In the genomic region with DNA sequence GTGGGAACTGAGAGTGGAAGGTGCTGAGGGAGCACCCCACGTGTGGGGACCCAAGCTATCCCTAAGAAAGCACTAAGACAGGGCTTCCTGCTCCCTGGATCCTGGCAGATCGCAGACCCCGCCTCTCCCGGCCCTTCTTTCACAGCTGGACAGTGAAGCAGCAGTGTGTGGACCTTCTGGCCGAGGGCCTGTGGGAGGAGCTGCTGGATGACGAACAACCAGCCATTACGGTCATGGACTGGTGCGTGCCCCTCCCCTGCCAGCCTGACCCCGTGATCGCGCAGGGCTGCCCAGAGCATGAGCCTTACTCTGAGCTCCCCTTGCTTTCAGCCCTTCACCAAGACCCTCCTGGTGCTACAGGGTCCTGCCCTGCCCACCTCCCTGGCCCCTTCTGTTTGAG, we compare ENCODE assay signal across 2 cellular contexts.
TF ChIP-seq lines count a peak whose summit lies in the region.

No MANE protein-coding gene starts in this region.

TF ChIP-seq in endothelial cell of umbilical vein, 7 proteins besides CTCF, POLR2A, EP300 and RAD21:
- TF ChIP-seq JUN (IDR thresholded peaks at IDR 0.05; ENCODE audit: borderline replicate concordance, insufficient read depth, insufficient read length, low read depth): no peak
- no peak for TF ChIP-seq MYC (IDR thresholded peaks at IDR 0.05; ENCODE audit: low read depth, low read length)
- TF ChIP-seq GATA2 (IDR thresholded peaks at IDR 0.05; ENCODE audit: insufficient read depth, insufficient read length, low read depth, low read length): no peak
- TF ChIP-seq FOS (IDR thresholded peaks at IDR 0.05; ENCODE audit: borderline replicate concordance, insufficient read depth, low read length): no peak
- TF ChIP-seq EZH2 (IDR thresholded peaks at IDR 0.05; ENCODE audit: borderline replicate concordance, low read depth, low read length, severe bottlenecking): no peak
- TF ChIP-seq POLR2AphosphoS5 (IDR thresholded peaks at IDR 0.05; ENCODE audit: insufficient read depth, low read depth, low read length): no peak
- TF ChIP-seq, protein P1, sequence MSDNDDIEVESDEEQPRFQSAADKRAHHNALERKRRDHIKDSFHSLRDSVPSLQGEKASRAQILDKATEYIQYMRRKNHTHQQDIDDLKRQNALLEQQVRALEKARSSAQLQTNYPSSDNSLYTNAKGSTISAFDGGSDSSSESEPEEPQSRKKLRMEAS (IDR thresholded peaks at IDR 0.05; ENCODE audit: insufficient read depth, insufficient read length): no peak

TF ChIP-seq in HepG2, 621 proteins besides CTCF, POLR2A, EP300 and RAD21:
- TF ChIP-seq, protein P2, sequence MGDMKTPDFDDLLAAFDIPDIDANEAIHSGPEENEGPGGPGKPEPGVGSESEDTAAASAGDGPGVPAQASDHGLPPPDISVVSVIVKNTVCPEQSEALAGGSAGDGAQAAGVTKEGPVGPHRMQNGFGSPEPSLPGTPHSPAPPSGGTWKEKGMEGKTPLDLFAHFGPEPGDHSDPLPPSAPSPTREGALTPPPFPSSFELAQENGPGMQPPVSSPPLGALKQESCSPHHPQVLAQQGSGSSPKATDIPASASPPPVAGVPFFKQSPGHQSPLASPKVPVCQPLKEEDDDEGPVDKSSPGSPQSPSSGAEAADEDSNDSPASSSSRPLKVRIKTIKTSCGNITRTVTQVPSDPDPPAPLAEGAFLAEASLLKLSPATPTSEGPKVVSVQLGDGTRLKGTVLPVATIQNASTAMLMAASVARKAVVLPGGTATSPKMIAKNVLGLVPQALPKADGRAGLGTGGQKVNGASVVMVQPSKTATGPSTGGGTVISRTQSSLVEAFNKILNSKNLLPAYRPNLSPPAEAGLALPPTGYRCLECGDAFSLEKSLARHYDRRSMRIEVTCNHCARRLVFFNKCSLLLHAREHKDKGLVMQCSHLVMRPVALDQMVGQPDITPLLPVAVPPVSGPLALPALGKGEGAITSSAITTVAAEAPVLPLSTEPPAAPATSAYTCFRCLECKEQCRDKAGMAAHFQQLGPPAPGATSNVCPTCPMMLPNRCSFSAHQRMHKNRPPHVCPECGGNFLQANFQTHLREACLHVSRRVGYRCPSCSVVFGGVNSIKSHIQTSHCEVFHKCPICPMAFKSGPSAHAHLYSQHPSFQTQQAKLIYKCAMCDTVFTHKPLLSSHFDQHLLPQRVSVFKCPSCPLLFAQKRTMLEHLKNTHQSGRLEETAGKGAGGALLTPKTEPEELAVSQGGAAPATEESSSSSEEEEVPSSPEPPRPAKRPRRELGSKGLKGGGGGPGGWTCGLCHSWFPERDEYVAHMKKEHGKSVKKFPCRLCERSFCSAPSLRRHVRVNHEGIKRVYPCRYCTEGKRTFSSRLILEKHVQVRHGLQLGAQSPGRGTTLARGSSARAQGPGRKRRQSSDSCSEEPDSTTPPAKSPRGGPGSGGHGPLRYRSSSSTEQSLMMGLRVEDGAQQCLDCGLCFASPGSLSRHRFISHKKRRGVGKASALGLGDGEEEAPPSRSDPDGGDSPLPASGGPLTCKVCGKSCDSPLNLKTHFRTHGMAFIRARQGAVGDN (CRISPR knock-in tag; IDR thresholded peaks at IDR 0.05): peak; percentile 36; the same call in 1 of the 2 replicates
- TF ChIP-seq, protein P3, sequence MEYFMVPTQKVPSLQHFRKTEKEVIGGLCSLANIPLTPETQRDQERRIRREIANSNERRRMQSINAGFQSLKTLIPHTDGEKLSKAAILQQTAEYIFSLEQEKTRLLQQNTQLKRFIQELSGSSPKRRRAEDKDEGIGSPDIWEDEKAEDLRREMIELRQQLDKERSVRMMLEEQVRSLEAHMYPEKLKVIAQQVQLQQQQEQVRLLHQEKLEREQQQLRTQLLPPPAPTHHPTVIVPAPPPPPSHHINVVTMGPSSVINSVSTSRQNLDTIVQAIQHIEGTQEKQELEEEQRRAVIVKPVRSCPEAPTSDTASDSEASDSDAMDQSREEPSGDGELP (IDR thresholded peaks at IDR 0.05; ENCODE audit: borderline replicate concordance, low read depth): peak; percentile 26; the same call in 1 of the 2 replicates
- TF ChIP-seq KAT2B (IDR thresholded peaks at IDR 0.05; ENCODE audit: borderline replicate concordance, low read depth, low read length): no peak
TF ChIP-seq in HepG2: peak in this region for 2.
